In the genomic region with DNA sequence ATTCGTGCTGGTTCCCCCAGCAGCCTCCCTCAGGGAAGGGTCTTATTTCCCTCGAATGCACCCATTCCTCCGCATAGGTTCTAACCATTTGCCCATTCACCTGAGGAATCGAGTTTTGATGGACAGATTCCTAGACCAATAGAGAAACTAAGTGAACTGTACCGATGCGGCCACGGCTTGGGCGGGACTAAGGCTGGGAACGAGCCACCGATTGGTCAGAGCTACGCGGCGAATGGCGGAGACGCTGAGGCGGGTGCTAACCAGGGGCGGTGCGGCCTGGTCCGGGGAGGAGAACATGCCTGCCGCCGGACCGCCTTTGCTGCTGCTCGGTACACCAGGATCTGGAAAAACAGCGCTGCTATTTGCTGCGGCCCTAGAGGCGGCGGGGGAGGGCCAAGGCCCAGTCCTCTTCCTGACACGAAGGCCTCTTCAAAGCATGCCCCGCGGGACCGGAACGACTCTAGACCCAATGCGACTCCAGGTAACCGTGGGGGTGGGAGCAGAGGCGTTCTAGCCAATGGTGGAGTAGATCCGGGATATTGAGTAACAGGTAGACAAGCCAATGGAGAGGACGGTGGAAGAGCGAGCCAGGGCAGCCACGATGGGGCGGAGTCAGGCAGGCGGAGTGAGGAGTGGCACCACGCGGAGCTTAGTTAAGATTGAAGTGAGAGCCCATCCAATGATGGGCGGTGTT, we compare ENCODE assay signal across 8 cellular contexts. TPM values are rescaled to one million over a fixed set of nuclear protein-coding genes. Genes with fewer than 3 reads are reported as not detected.
DNase-seq lines count a peak whose midpoint lies in the region; ATAC-seq and TF ChIP-seq lines count a peak whose summit lies in the region.

A gene with protein sequence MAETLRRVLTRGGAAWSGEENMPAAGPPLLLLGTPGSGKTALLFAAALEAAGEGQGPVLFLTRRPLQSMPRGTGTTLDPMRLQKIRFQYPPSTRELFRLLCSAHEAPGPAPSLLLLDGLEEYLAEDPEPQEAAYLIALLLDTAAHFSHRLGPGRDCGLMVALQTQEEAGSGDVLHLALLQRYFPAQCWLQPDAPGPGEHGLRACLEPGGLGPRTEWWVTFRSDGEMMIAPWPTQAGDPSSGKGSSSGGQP (plus strand): TSS at position 218 of the 694 bp plus-strand sequence. CDS start 15 bp downstream, at position 233.

- H3K79me2 ChIP-seq in Loucy (ENCODE audit: insufficient read depth, low read length): peaks cover 20% of the 10 kb centered on the region; the same call in 1 of the 2 replicates

- TF ChIP-seq CTCF in Loucy (conservative IDR thresholded peaks at IDR 0.05; ENCODE audit: low read length) (no peak), RWPE1 (conservative IDR thresholded peaks at IDR 0.05; ENCODE audit: low read depth) (no peak), fibroblast of villous mesenchyme (IDR thresholded peaks at IDR 0.05; ENCODE audit: insufficient read depth, low read depth, low read length) (no peak), nephron progenitor cell (IDR thresholded peaks at IDR 0.05) (no peak)

- H3F3A ChIP-seq in Loucy (ENCODE audit: low read depth): no peaks in the 10 kb centered on the region

- H4K20me1 ChIP-seq in Loucy (ENCODE audit: insufficient read depth, low read length, poor library complexity, severe bottlenecking): peaks cover 5% of the 10 kb centered on the region

- peak within 1 kb of the TSS; percentile 92 for H3K4me2 ChIP-seq in Loucy (ENCODE audit: low read depth, low read length, poor library complexity, severe bottlenecking)

- peak within 1 kb of the TSS; percentile 93 for H3K9ac ChIP-seq in Loucy (ENCODE audit: low read depth, low read length, poor library complexity, severe bottlenecking)

- peak within 1 kb of the TSS; percentile 74 for H2AFZ ChIP-seq in Loucy (ENCODE audit: low read length)

- POLR2A ChIA-PET in RWPE1 (lab: Yijun Ruan, JAX; ENCODE audit: low non-redundant PET): interaction anchor here (0.7 kb wide), 1 partner anchor 93 kb away, joined by 3 read pairs; no protein-coding TSS in a partner anchor

- DNase-seq in ELR (ENCODE audit: low read depth): peak; percentile 100
- DNase-seq in H7: peak; percentile 99
- peak; percentile 100 for DNase-seq in RWPE1 (ENCODE audit: low spot score)
- peak; percentile 96 for DNase-seq in activated effector memory CD4-positive, alpha-beta T cell treated with Interleukin-2 at 50 U/mL for 16 hours
- peak; percentile 100 for DNase-seq in fibroblast of villous mesenchyme (ENCODE audit: low read depth)
- DNase-seq in nephron progenitor cell: peak; percentile 96
- DNase-seq in stimulated activated naive CD8-positive, alpha-beta T cell treated with anti-CD3 and anti-CD28 coated beads, Interleukin-15, Interleukin-2, amounts not matched to agents 100 U/mL and 50 U/mL, for 24 hours: peak; percentile 96

- no peak within 1 kb of the TSS for H3K4me3 Mint-ChIP-seq in nephron progenitor cell

- peaks cover 4% of the 10 kb centered on the region for H3K27me3 Mint-ChIP-seq in nephron progenitor cell (ENCODE audit: low read depth, poor library complexity)

- no peak within 1 kb of the TSS for H3K27ac Mint-ChIP-seq in nephron progenitor cell

- H3K27me3 ChIP-seq in H7 (ENCODE audit: control insufficient read depth, insufficient read depth, low read length) (no peaks in the 10 kb centered on the region), Loucy (ENCODE audit: insufficient read depth, low read length, poor library complexity, severe bottlenecking) (no peaks in the 10 kb centered on the region)

- H3K4me1 Mint-ChIP-seq in nephron progenitor cell: peaks cover 13% of the 10 kb centered on the region

- ATAC-seq in stimulated activated naive CD8-positive, alpha-beta T cell treated with anti-CD3 and anti-CD28 coated beads, Interleukin-15, Interleukin-2, amounts not matched to agents 100 U/mL and 50 U/mL, for 24 hours: peak; percentile 95

- H3K36me3 ChIP-seq in H7 (replicated peaks; ENCODE audit: control insufficient read depth, insufficient read depth, low read length) (peaks cover 2% of the 10 kb centered on the region), Loucy (ENCODE audit: insufficient read depth, low read length) (no peaks in the 10 kb centered on the region)

- CTCF ChIA-PET in RWPE1 (lab: Yijun Ruan, JAX): interaction anchor here (1.0 to 1.5 kb wide), 5 partner anchors 48 to 728 kb away, joined by 3 read pairs; no protein-coding TSS in a partner anchor

- peaks cover 33% of the 10 kb centered on the region for H3K4me1 ChIP-seq in Loucy (ENCODE audit: insufficient read depth, low read length, poor library complexity, severe bottlenecking)

- H3K9me3 Mint-ChIP-seq in nephron progenitor cell: no peaks in the 10 kb centered on the region

- peak within 1 kb of the TSS; percentile 96 for H3K27ac ChIP-seq in RWPE1

- no peaks in the 10 kb centered on the region for H3K9me3 ChIP-seq in Loucy (ENCODE audit: insufficient read depth, low read depth, low read length)

- H3K9me2 ChIP-seq in Loucy (replicated peaks; ENCODE audit: low read depth, low read length): no peaks in the 10 kb centered on the region

- H3K4me3 ChIP-seq in H7 (ENCODE audit: insufficient read depth, low read depth, low read length): peak within 1 kb of the TSS; percentile 81
- peak within 1 kb of the TSS; percentile 90 for H3K4me3 ChIP-seq in Loucy (ENCODE audit: low read length, poor library complexity, severe bottlenecking)
- peak within 1 kb of the TSS; percentile 75 for H3K4me3 ChIP-seq in fibroblast of villous mesenchyme (ENCODE audit: low read depth, low read length)

- H3K36me3 Mint-ChIP-seq in nephron progenitor cell (ENCODE audit: low read depth): peaks cover 5% of the 10 kb centered on the region

RNA-seq across cellular contexts. Expression of the gene that starts here (rescaled TPM):
- 3.0 and 3.3 TPM in 2 replicates for total RNA-seq in H7 (2014; rRNA removed; shearing (Covaris generic))
- 0.86 and 1.3 TPM in 2 replicates for total RNA-seq in fibroblast of villous mesenchyme

Comparison
In these comparisons a context has a peak if more than half of its experiments do, and no peak if none do; other contexts are left out.
1. Peak in every context shown above with its lines: DNase-seq, ATAC-seq, H3K4me3 ChIP-seq and H3K27ac ChIP-seq.